Comparison of ENCODE assay signal across 8 cellular contexts in the genomic region with DNA sequence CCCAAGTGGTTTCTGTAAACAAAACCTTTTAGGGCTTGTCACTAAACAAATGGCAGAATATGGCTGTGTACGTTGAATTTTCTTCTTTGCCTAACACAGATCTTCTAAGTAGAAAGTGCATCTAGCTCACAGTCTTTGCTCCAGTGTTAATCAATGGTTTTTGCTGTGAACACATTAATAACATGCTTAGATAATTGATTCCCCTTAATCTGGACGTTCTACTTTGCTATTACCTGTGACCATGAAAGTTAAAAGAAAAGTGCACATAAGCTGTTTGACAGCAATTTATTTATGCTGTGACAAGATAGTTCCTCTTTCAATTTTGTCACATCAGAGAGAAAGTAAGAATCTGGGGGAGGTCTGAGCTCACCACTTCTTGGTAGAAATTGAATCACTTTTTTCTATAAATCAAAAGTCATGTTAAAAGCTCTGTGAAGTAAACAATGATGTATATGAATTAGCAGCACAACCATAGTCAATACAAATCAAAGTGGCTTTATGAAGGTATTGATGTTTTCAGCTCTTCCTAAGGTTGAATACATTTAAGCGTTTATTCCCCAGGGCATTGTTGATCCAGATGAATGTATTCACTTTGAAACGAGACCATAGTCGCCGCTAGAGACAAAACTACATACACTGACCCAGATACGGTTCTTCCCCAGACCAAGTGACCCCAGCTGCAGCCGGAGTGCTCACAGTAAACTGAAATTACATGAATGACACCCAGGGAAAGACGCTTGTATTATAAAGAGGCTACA.
DNase-seq lines count a peak whose midpoint lies in the region; ATAC-seq and TF ChIP-seq lines count a peak whose summit lies in the region.
"Had no signal": no experiment of that assay in that cellular context is flagged by ENCODE, and none has a peak within 500 bp of the region (broad histone marks: within the 10 kb centered on the region; RNA-seq: fewer than 3 reads in every experiment).

No MANE protein-coding gene starts in this region.

- H3K36me3 ChIP-seq in left lung = no peaks in the 10 kb centered on the region

- intact Hi-C loops in left lung (cut with DNase I) = no loop called here

- no peaks in the 10 kb centered on the region for H3K27me3 ChIP-seq in left lung

- peaks cover 7 to 17% of the 10 kb centered on the region in 2 donors for H3K4me1 ChIP-seq in left lung

- TF ChIP-seq CTCF in left lung (IDR thresholded peaks at IDR 0.05) = no peak

- no peaks in the 10 kb centered on the region for H3K36me3 Mint-ChIP-seq in stimulated activated effector memory CD8-positive, alpha-beta T cell treated with anti-CD3 and anti-CD28 coated beads, Interleukin-12 subunit alpha, Interleukin-12 subunit beta, amount 100 ng/mL, for 72 hours
- no peaks in the 10 kb centered on the region for H3K36me3 Mint-ChIP-seq in T-helper 17 cell (ENCODE audit: low read depth)

- no peak overlapping the region for H3K4me3 ChIP-seq in left lung

- H3K27me3 Mint-ChIP-seq in T-helper 17 cell = no peaks in the 10 kb centered on the region

- no peaks in the 10 kb centered on the region for H3K4me1 Mint-ChIP-seq in stimulated activated effector memory CD8-positive, alpha-beta T cell treated with anti-CD3 and anti-CD28 coated beads, Interleukin-12 subunit alpha, Interleukin-12 subunit beta, amount 100 ng/mL, for 72 hours
- H3K4me1 Mint-ChIP-seq in T-helper 17 cell = no peaks in the 10 kb centered on the region

- H3K9me3 ChIP-seq in T-helper 17 cell (ENCODE audit: control insufficient read depth, low read length, poor library complexity, severe bottlenecking) (no peaks in the 10 kb centered on the region), left lung (no peaks in the 10 kb centered on the region)

- H3K4me3 Mint-ChIP-seq in stimulated activated effector memory CD8-positive, alpha-beta T cell treated with anti-CD3 and anti-CD28 coated beads, Interleukin-12 subunit alpha, Interleukin-12 subunit beta, amount 100 ng/mL, for 72 hours = no peak overlapping the region
- H3K4me3 Mint-ChIP-seq in T-helper 17 cell = no peak overlapping the region

- H3K27ac ChIP-seq in left lung = no peak overlapping the region

- peak; percentile 83 for ATAC-seq in HG02852 (IDR thresholded peaks at IDR 0.05; ENCODE audit: unreplicated experiment)
- peak; percentile 69 for ATAC-seq in stimulated activated effector memory CD8-positive, alpha-beta T cell treated with anti-CD3 and anti-CD28 coated beads, Interleukin-12 subunit alpha, Interleukin-12 subunit beta, amount 100 ng/mL, for 72 hours
- ATAC-seq in T-helper 17 cell = no peak
- no peak for ATAC-seq in left lung
- ATAC-seq: SK-N-SH treated with all-trans-retinoic acid at 6 μM for 48 hours had no signal

- H3K9me3 Mint-ChIP-seq in stimulated activated effector memory CD8-positive, alpha-beta T cell treated with anti-CD3 and anti-CD28 coated beads, Interleukin-12 subunit alpha, Interleukin-12 subunit beta, amount 100 ng/mL, for 72 hours = peaks cover 4% of the 10 kb centered on the region

- DNase-seq in GM19238 (ENCODE audit: insufficient read length, low spot score) (peak; percentile 13), NCI-H1930 (lab: John Stamatoyannopoulos, UW) (peak; percentile 9 to 28), LoVo (ENCODE audit: low spot score) (no peak), T-helper 17 cell (no peak), left lung (no peak)
- no peak for DNase-seq in stimulated activated effector memory CD8-positive, alpha-beta T cell treated with anti-CD3 and anti-CD28 coated beads, Interleukin-12 subunit alpha, Interleukin-12 subunit beta, amount 100 ng/mL, for 72 hours (ENCODE audit: low spot score in 2 of 2)

- H3K27ac Mint-ChIP-seq in stimulated activated effector memory CD8-positive, alpha-beta T cell treated with anti-CD3 and anti-CD28 coated beads, Interleukin-12 subunit alpha, Interleukin-12 subunit beta, amount 100 ng/mL, for 72 hours = no peak overlapping the region
- no peak overlapping the region for H3K27ac Mint-ChIP-seq in T-helper 17 cell

Comparison
In these comparisons a context has a peak if more than half of its experiments do, and no peak if none do; other contexts are left out.
1. DNase-seq: peak in GM19238 (single experiment) and NCI-H1930 (2 of 2); none in stimulated activated effector memory CD8-positive, alpha-beta T cell treated with anti-CD3 and anti-CD28 coated beads, Interleukin-12 subunit alpha, Interleukin-12 subunit beta, amount 100 ng/mL, for 72 hours (0 of 2), LoVo (single experiment), T-helper 17 cell (0 of 3) and left lung (0 of 2).
2. ATAC-seq: peak in HG02852 (single experiment) and stimulated activated effector memory CD8-positive, alpha-beta T cell treated with anti-CD3 and anti-CD28 coated beads, Interleukin-12 subunit alpha, Interleukin-12 subunit beta, amount 100 ng/mL, for 72 hours (single experiment); none in T-helper 17 cell (single experiment) and left lung (single experiment).